Comparison of ENCODE assay signal across 7 cellular contexts in the genomic region with DNA sequence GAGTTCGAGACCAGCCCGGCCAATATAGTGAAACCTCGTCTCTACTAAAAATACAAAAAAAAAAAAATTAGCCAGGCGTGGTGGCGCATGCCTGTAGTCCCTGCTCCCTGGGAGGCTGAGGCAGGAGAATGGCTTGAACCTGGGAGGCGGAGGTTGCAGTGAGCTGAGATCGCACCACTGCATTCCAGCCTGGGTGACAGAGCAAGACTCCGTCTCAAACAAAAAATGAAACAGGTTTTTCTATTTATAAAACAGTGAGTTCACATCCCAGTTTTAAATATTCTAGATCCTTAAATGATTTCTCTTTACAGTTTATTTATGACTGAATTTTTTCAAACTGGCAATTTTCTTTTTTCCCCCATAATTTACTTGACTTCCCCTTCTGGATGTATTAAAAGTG. TPM values are rescaled to one million over a fixed set of nuclear protein-coding genes. Genes with fewer than 3 reads are reported as not detected.
DNase-seq lines count a peak whose midpoint lies in the region; ATAC-seq, FAIRE-seq and TF ChIP-seq lines count a peak whose summit lies in the region.
"Not testable (repeated sequence)": the region's sequence is repeated elsewhere in the genome, so short reads cannot be mapped to it uniquely, and the experiment has no call there.

No MANE protein-coding gene starts in this region.

- H3K4me1 Mint-ChIP-seq in IgD-negative memory B cell = peaks cover 29 to 37% (median 30%) of the 10 kb centered on the region in 3 donors
- peaks cover 73% of the 10 kb centered on the region for H3K4me1 Mint-ChIP-seq in activated CD8-positive, alpha-beta memory T cell treated with anti-CD3 and anti-CD28 coated beads, Interleukin-2, amount 10 ng/mL, durations not matched to agents 7 days and 5 days

- H2AFZ ChIP-seq in K562 (ENCODE audit: low read depth, low read length) = not testable (repeated sequence)

- H3K27me3 Mint-ChIP-seq in IgD-negative memory B cell; activated CD8-positive, alpha-beta memory T cell treated with anti-CD3 and anti-CD28 coated beads, Interleukin-2, amount 10 ng/mL, durations not matched to agents 7 days and 5 days: not testable (repeated sequence)

- not testable (repeated sequence) for H3K4me2 ChIP-seq in K562 (ENCODE audit: insufficient read depth, low read length)

- not testable (repeated sequence) for H4K20me1 ChIP-seq in K562 (replicated peaks; ENCODE audit: control insufficient read depth, insufficient read depth, low read length)

- WGBS in K562 (ENCODE audit: insufficient coverage, low coverage, missing lambda C conversion rate) = 68% methylated on average over 5 of the region's 8 CpGs
- 59% methylated on average over 3 of the region's 8 CpGs for WGBS in right lobe of liver (ENCODE audit: insufficient coverage, low coverage, low lambda C conversion rate, missing lambda C conversion rate)
- 57 to 84% (median 76%) methylated on average over 8 of the region's 8 CpGs for WGBS in spleen, 5 donors

- H3K4me1 ChIP-seq in K562 (replicated peaks in 1 of 2; ENCODE audit: control insufficient read depth in 2 of 2, insufficient read depth in 2 of 2, low read length in 2 of 2) (peaks cover 12 to 31% of the 10 kb centered on the region in 2 experiments), right lobe of liver (peaks cover 0 to 32% (median 4%) of the 10 kb centered on the region in 4 donors), spleen (peaks cover 0 to 60% (median 35%) of the 10 kb centered on the region in 6 donors)

- ATAC-seq in GM19395 (IDR thresholded peaks at IDR 0.05; ENCODE audit: unreplicated experiment) = peak; percentile 21
- ATAC-seq in activated CD8-positive, alpha-beta memory T cell treated with anti-CD3 and anti-CD28 coated beads, Interleukin-2, amount 10 ng/mL, durations not matched to agents 7 days and 5 days; K562; right lobe of liver: not testable (repeated sequence)

- H3K9ac ChIP-seq in SK-N-MC (ENCODE audit: insufficient read length) = not testable (repeated sequence)
- 0 out of 4 replicates have a peak overlapping the region, but pooled peaks of 1 of the 2 experiments have one; percentile 0 for H3K9ac ChIP-seq in K562 (ENCODE audit: insufficient read depth in 1 of 2, low read depth in 2 of 2, low read length in 2 of 2)

- not testable (repeated sequence) for H3K9me1 ChIP-seq in K562 (ENCODE audit: control insufficient read depth, insufficient read depth, low read length)

- not testable (repeated sequence) for TF ChIP-seq EP300 in K562 (IDR thresholded peaks at IDR 0.05; ENCODE audit: low read length)

- POLR2A ChIA-PET in K562 (lab: Yijun Ruan, JAX) = interaction anchor here (0.6 kb wide), 1 partner anchor 17 kb away, joined by 3 read pairs; no protein-coding TSS in a partner anchor

- TF ChIP-seq POLR2A in K562 (conservative IDR thresholded peaks at IDR 0.05); right lobe of liver (IDR thresholded peaks at IDR 0.05); spleen (IDR thresholded peaks at IDR 0.05): not testable (repeated sequence)

- in situ Hi-C loops in K562 (cut with MboI) = not testable (repeated sequence)

- TF ChIP-seq CTCF in K562 (IDR thresholded peaks at IDR 0.05 in 2 of 3, conservative IDR thresholded peaks at IDR 0.05 in 1 of 3; ENCODE audit: insufficient read depth in 2 of 3, low read depth in 1 of 3, low read length in 3 of 3); right lobe of liver (IDR thresholded peaks at IDR 0.05); spleen (IDR thresholded peaks at IDR 0.05 in 8 of 11, conservative IDR thresholded peaks at IDR 0.05 in 3 of 11): not testable (repeated sequence)

- H3K4me3 Mint-ChIP-seq in IgD-negative memory B cell = peak overlapping the region; percentile 10 to 89 (median 78)
- H3K4me3 Mint-ChIP-seq in activated CD8-positive, alpha-beta memory T cell treated with anti-CD3 and anti-CD28 coated beads, Interleukin-2, amount 10 ng/mL, durations not matched to agents 7 days and 5 days = not testable (repeated sequence)

- intact Hi-C loops in K562 (cut with micrococcal nuclease); right lobe of liver (cut with DNase I); spleen (cut with DNase I; ENCODE audit: low total_unique reads): not testable (repeated sequence)

- not testable (repeated sequence) for BruUV-seq in K562 (replicated peaks; lab: Mats Ljungman, UMichigan)

- not testable (repeated sequence) for H3K27me3 ChIP-seq in K562 (ENCODE audit: control insufficient read depth in 2 of 2, insufficient read depth in 2 of 2, low read length in 2 of 2); right lobe of liver; spleen (replicated peaks in 1 of 7)

- CTCF ChIA-PET in activated CD8-positive, alpha-beta memory T cell treated with anti-CD3 and anti-CD28 coated beads, Interleukin-2, amount 10 ng/mL, durations not matched to agents 7 days and 5 days (lab: Charles Lee) = interaction anchor here (0.6 to 1.3 kb wide), 5 partner anchors 11 to 78 kb away, joined by 3 to 4 read pairs (median 3); no protein-coding TSS in a partner anchor
- CTCF ChIA-PET in K562 (lab: Yijun Ruan, JAX; ENCODE audit: low intra/inter-chr PET ratio) = not testable (repeated sequence)

- not testable (repeated sequence) for FAIRE-seq in K562 (lab: Jason Lieb, UNC)

- not testable (repeated sequence) for H3K36me3 ChIP-seq in SK-N-MC (ENCODE audit: insufficient read depth, low read length); K562 (ENCODE audit: control insufficient read depth, insufficient read depth, low read length); right lobe of liver; spleen

- H3K27ac Mint-ChIP-seq in IgD-negative memory B cell = peak overlapping the region in 2 of 3 donors; percentile 2 to 72
- peak overlapping the region; percentile 86 for H3K27ac Mint-ChIP-seq in activated CD8-positive, alpha-beta memory T cell treated with anti-CD3 and anti-CD28 coated beads, Interleukin-2, amount 10 ng/mL, durations not matched to agents 7 days and 5 days

- peak overlapping the region; percentile 35; the same call in 1 of the 2 replicates for H3K4me3 ChIP-seq in SK-N-MC
- not testable (repeated sequence) for H3K4me3 ChIP-seq in K562, right lobe of liver, spleen

- H3K9me3 Mint-ChIP-seq in IgD-negative memory B cell; activated CD8-positive, alpha-beta memory T cell treated with anti-CD3 and anti-CD28 coated beads, Interleukin-2, amount 10 ng/mL, durations not matched to agents 7 days and 5 days (ENCODE audit: low read depth): not testable (repeated sequence)

- H3K36me3 Mint-ChIP-seq in IgD-negative memory B cell; activated CD8-positive, alpha-beta memory T cell treated with anti-CD3 and anti-CD28 coated beads, Interleukin-2, amount 10 ng/mL, durations not matched to agents 7 days and 5 days: not testable (repeated sequence)

- peak overlapping the region; percentile 98 for H3K27ac ChIP-seq in SK-N-MC
- H3K27ac ChIP-seq in K562 (ENCODE audit: extremely low read depth, low read depth, low read length) = peak overlapping the region; percentile 54; the same call in 2 of the 3 replicates
- peak overlapping the region in 2 of 3 donors; percentile 17 to 59 for H3K27ac ChIP-seq in right lobe of liver
- H3K27ac ChIP-seq in spleen = peak overlapping the region in 6 of 8 donors; percentile 33 to 66 (median 58)

- H3K79me2 ChIP-seq in K562 (ENCODE audit: control insufficient read depth, insufficient read depth, low read length) = not testable (repeated sequence)

- DNase-seq in SK-N-MC (ENCODE audit: low read depth, low spot score); activated CD8-positive, alpha-beta memory T cell treated with anti-CD3 and anti-CD28 coated beads, Interleukin-2, amount 10 ng/mL, durations not matched to agents 7 days and 5 days; K562 (ENCODE audit: extremely low read depth in 1 of 4, low spot score in 3 of 4); right lobe of liver; spleen: not testable (repeated sequence)

- not testable (repeated sequence) for TF ChIP-seq RAD21 in K562 (CRISPR knock-in tag; conservative IDR thresholded peaks at IDR 0.05 in 1 of 2, IDR thresholded peaks at IDR 0.05 in 1 of 2)

- H3K9me3 ChIP-seq in SK-N-MC (ENCODE audit: low read depth, low read length); K562 (replicated peaks; ENCODE audit: control insufficient read depth, insufficient read depth, low read depth, low read length); right lobe of liver; spleen: not testable (repeated sequence)

RNA-seq across cellular contexts. Expression of a gene that starts 20.1 kb away (rescaled TPM):
- polyA plus RNA-seq in IgD-negative memory B cell (13.7 TPM), K562 (2011; rRNA removed) (27.1 and 27.9 TPM in 2 replicates), K562 (2014; fragmentation: Illumina TruSeq; extraction: Trizol) (24.5 and 26.8 TPM in 2 replicates), K562 (2014; fragmentation: Nextera tagmentation; extraction: Ambion mirVana) (1 to 10 TPM; 2.5 to 4.0 TPM), K562 (2014; rRNA removed) (10.9 and 12.1 TPM in 2 replicates), spleen (1 to 10 TPM; 5.9 to 7.0 (median 6.7) TPM)
- 100 to 1,000 TPM; 134 to 186 TPM for total RNA-seq in activated CD8-positive, alpha-beta memory T cell treated with anti-CD3 and anti-CD28 coated beads, Interleukin-2, amount 10 ng/mL, durations not matched to agents 7 days and 5 days
- 26.1 and 163 TPM in 2 replicates for total RNA-seq in K562 (2011; cell fraction: chromatin; rRNA removed; ENCODE audit: low replicate concordance)
- total RNA-seq in K562 (2011; cell fraction: nucleolus; rRNA removed) = 8.8 and 15.8 TPM in 2 replicates
- total RNA-seq in K562 (2011; cell fraction: nucleoplasm; rRNA removed) = 38.1 and 53.0 TPM in 2 replicates
- total RNA-seq in K562 (2014; rRNA removed) (6.3 and 7.6 TPM in 2 replicates), K562 (2014; rRNA removed; fragmentation: Illumina TruSeq; extraction: Trizol) (16.3 and 17.9 TPM in 2 replicates), K562 (2015; rRNA removed; fragmentation: Illumina TruSeq; extraction: Trizol) (20.1 and 21.6 TPM in 2 replicates), K562 (2021) (23.1 and 23.8 TPM in 2 replicates), right lobe of liver (10 to 100 TPM in 5 of 6 experiments, 1 to 10 TPM in 1; 9.6 to 20.1 (median 16.5) TPM), spleen (10 to 100 TPM; 38.4 to 85.8 (median 49.1) TPM)
- polyA plus RNA-seq in K562 (2011; cell fraction: cytosol; rRNA removed) = 16.0 and 30.7 TPM in 2 replicates
- 61.3 and 78.0 TPM in 2 replicates for polyA plus RNA-seq in K562 (2011; cell fraction: nucleus; rRNA removed)
- 13.2 and 16.3 TPM in 2 replicates for polyA plus RNA-seq in K562 (2012)
- 80.6 and 96.0 TPM in 2 replicates for polyA minus RNA-seq in K562 (2011; rRNA and poly(A)+ RNA removed)
- polyA minus RNA-seq in K562 (2011; cell fraction: cytosol; rRNA and poly(A)+ RNA removed) = 15.1 and 17.0 TPM in 2 replicates
- 52.2 and 93.1 TPM in 2 replicates for polyA minus RNA-seq in K562 (2011; cell fraction: nucleus; rRNA and poly(A)+ RNA removed)

Comparison
In these comparisons a context has a peak if more than half of its experiments do, and no peak if none do; other contexts are left out.
1. H3K27ac ChIP-seq: peak in every context shown above with its lines; median percentile 98 in SK-N-MC; 58 in spleen; 54 in K562; 38 in right lobe of liver.